Comparison of ENCODE assay signal across 9 cellular contexts in genomic region chr2:119234021-119235019, GRCh38. TPM values are rescaled to one million over a fixed set of nuclear protein-coding genes. Genes with fewer than 3 reads are reported as not detected.
DNase-seq lines count a peak whose midpoint lies in the region; ATAC-seq and TF ChIP-seq lines count a peak whose summit lies in the region.
"Had no signal": no experiment of that assay in that cellular context is flagged by ENCODE, and none has a peak within 500 bp of the region (broad histone marks: within the 10 kb centered on the region; RNA-seq: fewer than 3 reads in every experiment).

No MANE protein-coding gene starts in this region.

- H3K79me1 ChIP-seq in IMR-90 (ENCODE audit: low read depth in 1 of 2, low read length in 2 of 2) = peaks cover 0 to 52% of the 10 kb centered on the region in 2 experiments; a peak in 3 of 4 replicates

- H3K27me3 Mint-ChIP-seq in activated CD8-positive, alpha-beta T cell treated with anti-CD3 and anti-CD28 coated beads for 36 hours = no peaks in the 10 kb centered on the region

- no peak for TF ChIP-seq POLR2A in IMR-90 (IDR thresholded peaks at IDR 0.05; ENCODE audit: low read depth, low read length)

- no peak overlapping the region for H3K27ac ChIP-seq in DOHH2 (ENCODE audit: low read depth, low read length)
- no peak overlapping the region for H3K27ac ChIP-seq in IMR-90 (ENCODE audit: insufficient read depth, low read length)
- no peak overlapping the region for H3K27ac ChIP-seq in left lung

- DNase-seq in IMR-90 = peak; percentile 27
- DNase-seq in activated CD8-positive, alpha-beta T cell treated with anti-CD3 and anti-CD28 coated beads for 36 hours = peak; percentile 14
- no peak for DNase-seq in left lung
- no peak for DNase-seq in epidermal melanocyte (ENCODE audit: insufficient read length, low spot score)
- DNase-seq in hippocampal formation (lab: John Stamatoyannopoulos, UW) = no peak
- DNase-seq in activated gamma-delta T cell (lab: John Stamatoyannopoulos, UW) = no peak
- DNase-seq: small intestine had no signal

- peaks cover 12% of the 10 kb centered on the region for H3K27me3 ChIP-seq in DOHH2 (ENCODE audit: control insufficient read depth, low read length)
- no peaks in the 10 kb centered on the region for H3K27me3 ChIP-seq in IMR-90 (ENCODE audit: control insufficient read depth, insufficient read depth, low read length)
- H3K27me3 ChIP-seq in left lung = no peaks in the 10 kb centered on the region

- H3K4me1 Mint-ChIP-seq in activated CD8-positive, alpha-beta T cell treated with anti-CD3 and anti-CD28 coated beads for 36 hours (ENCODE audit: low read depth) = peaks cover 4% of the 10 kb centered on the region

- no peak overlapping the region for H3K23ac ChIP-seq in IMR-90 (ENCODE audit: low read depth, low read length)

- H3K9ac ChIP-seq in IMR-90 (ENCODE audit: low read depth, low read length) = no peak overlapping the region

- H3K9me3 ChIP-seq in DOHH2 (ENCODE audit: control insufficient read depth, insufficient read depth, low read length) (no peaks in the 10 kb centered on the region), IMR-90 (ENCODE audit: control insufficient read depth, insufficient read depth, low read length) (no peaks in the 10 kb centered on the region), left lung (no peaks in the 10 kb centered on the region)

- H2BK20ac ChIP-seq in IMR-90 (ENCODE audit: low read depth, low read length) = no peak overlapping the region; the same call in 1 of the 2 replicates

- ATAC-seq in IMR-90 (ENCODE audit: low read depth) = no peak
- peak; percentile 45 for ATAC-seq in activated CD8-positive, alpha-beta T cell treated with anti-CD3 and anti-CD28 coated beads for 36 hours
- peak; percentile 34 for ATAC-seq in left lung
- ATAC-seq in GM18870 (IDR thresholded peaks at IDR 0.05; ENCODE audit: unreplicated experiment) = no peak

- no peak overlapping the region for H2AFZ ChIP-seq in IMR-90 (replicated peaks; ENCODE audit: low read length, poor library complexity)

- 74% methylated on average over 8 of the region's 13 CpGs; no CpG with 5 or more reads in 1 of the 2 experiments for WGBS in IMR-90 (ENCODE audit: extremely low coverage in 2 of 2, insufficient read length in 1 of 2), 2 experiments

- peak overlapping the region; percentile 42 for H3K4ac ChIP-seq in IMR-90 (ENCODE audit: low read depth, low read length)

- H4K91ac ChIP-seq in IMR-90 (ENCODE audit: insufficient read depth, low read depth, low read length) = no peak overlapping the region

- no peaks in the 10 kb centered on the region for H3K9me3 Mint-ChIP-seq in activated CD8-positive, alpha-beta T cell treated with anti-CD3 and anti-CD28 coated beads for 36 hours

- intact Hi-C loops in IMR-90 (cut with micrococcal nuclease) = no loop called here
- intact Hi-C loops in activated CD8-positive, alpha-beta T cell treated with anti-CD3 and anti-CD28 coated beads for 36 hours (cut with micrococcal nuclease) = no loop called here
- intact Hi-C loops in left lung (cut with DNase I) = no loop called here

- H4K20me1 ChIP-seq in DOHH2 (ENCODE audit: control insufficient read depth, insufficient read depth, low read depth, low read length) (peaks cover 4% of the 10 kb centered on the region; the same call in 1 of the 2 replicates), IMR-90 (ENCODE audit: insufficient read depth, low read length) (no peaks in the 10 kb centered on the region)

- H3K36me3 Mint-ChIP-seq in activated CD8-positive, alpha-beta T cell treated with anti-CD3 and anti-CD28 coated beads for 36 hours (ENCODE audit: low read depth) = no peaks in the 10 kb centered on the region

- TF ChIP-seq RAD21 in IMR-90 (IDR thresholded peaks at IDR 0.05; ENCODE audit: low read length) = peak; percentile 42

- H3K14ac ChIP-seq in IMR-90 (replicated peaks; ENCODE audit: low read depth, low read length) = no peak overlapping the region

- no peak overlapping the region for H2AK9ac ChIP-seq in IMR-90 (replicated peaks; ENCODE audit: low read depth, low read length, poor library complexity)

- H4K5ac ChIP-seq in IMR-90 (ENCODE audit: low read depth, low read length) = no peak overlapping the region

- H3K4me3 Mint-ChIP-seq in activated CD8-positive, alpha-beta T cell treated with anti-CD3 and anti-CD28 coated beads for 36 hours = no peak overlapping the region

- BruUV-seq in IMR-90 (replicated peaks; lab: Mats Ljungman, UMichigan) = no TSS peak

- POLR2A ChIA-PET in IMR-90 (lab: Charles Lee; ENCODE audit: unreplicated experiment) = no interaction called here
- POLR2A ChIA-PET in activated CD8-positive, alpha-beta T cell treated with anti-CD3 and anti-CD28 coated beads for 36 hours (lab: Charles Lee) = no interaction called here

- no peak overlapping the region for H3K4me3 ChIP-seq in DOHH2 (ENCODE audit: low read length)
- no peak overlapping the region for H3K4me3 ChIP-seq in IMR-90 (ENCODE audit: insufficient read depth, low read depth, low read length)
- H3K4me3 ChIP-seq in left lung = no peak overlapping the region

- H3K79me2 ChIP-seq in DOHH2 (ENCODE audit: control insufficient read depth, low read length) = no peaks in the 10 kb centered on the region

- CTCF ChIA-PET in IMR-90 (lab: Yijun Ruan, JAX) = interaction anchor here (1.0 kb wide), 1 partner anchor 19 kb away, joined by 6 read pairs; no protein-coding TSS in a partner anchor
- CTCF ChIA-PET in activated CD8-positive, alpha-beta T cell treated with anti-CD3 and anti-CD28 coated beads for 36 hours (lab: Charles Lee) = interaction anchor here (0.8 to 1.1 kb wide), 4 partner anchors 10 to 244 kb away, joined by 3 read pairs; no protein-coding TSS in a partner anchor

- H3K18ac ChIP-seq in IMR-90 (ENCODE audit: low read depth, low read length) = no peak overlapping the region

- dilution Hi-C loops in IMR-90 (cut with HindIII; ENCODE audit: low sequenced_read_pairs, unreplicated experiment) = no loop called here

- H3K4me2 ChIP-seq in DOHH2 (ENCODE audit: low read length) = no peak overlapping the region
- no peak overlapping the region for H3K4me2 ChIP-seq in IMR-90 (ENCODE audit: low read depth, low read length)

- H4K8ac ChIP-seq in IMR-90 (ENCODE audit: low read depth in 2 of 2, low read length in 2 of 2) = no peak overlapping the region

- H2BK15ac ChIP-seq in IMR-90 (ENCODE audit: low read depth, low read length) = no peak overlapping the region

- no peak overlapping the region; the same call in 1 of the 2 replicates for H2AK5ac ChIP-seq in IMR-90 (ENCODE audit: low read depth, low read length)

- no peak overlapping the region for H2BK120ac ChIP-seq in IMR-90 (ENCODE audit: low read depth, low read length)

- peaks cover 30% of the 10 kb centered on the region for H3K9me1 ChIP-seq in IMR-90 (ENCODE audit: insufficient read depth, low read length)

- H3K4me1 ChIP-seq in DOHH2 (ENCODE audit: control insufficient read depth, low read length) (peaks cover 28% of the 10 kb centered on the region), IMR-90 (ENCODE audit: control insufficient read depth, insufficient read depth, low read length) (peaks cover 29% of the 10 kb centered on the region), left lung (no peaks in the 10 kb centered on the region)

- H3K9me2 ChIP-seq in DOHH2 (replicated peaks; ENCODE audit: control insufficient read depth, low read length) = no peaks in the 10 kb centered on the region

- TF ChIP-seq CTCF in DOHH2 (IDR thresholded peaks at IDR 0.05; ENCODE audit: low read depth, low read length, poor library complexity, severe bottlenecking) = peak; percentile 74
- peak; percentile 40 for TF ChIP-seq CTCF in IMR-90 (conservative IDR thresholded peaks at IDR 0.05; ENCODE audit: low read depth, low read length)
- no peak for TF ChIP-seq CTCF in activated CD8-positive, alpha-beta T cell treated with anti-CD3 and anti-CD28 coated beads for 36 hours (IDR thresholded peaks at IDR 0.05)
- no peak for TF ChIP-seq CTCF in left lung (IDR thresholded peaks at IDR 0.05)

- H2BK5ac ChIP-seq in IMR-90 (ENCODE audit: low read depth, low read length, poor library complexity, severe bottlenecking) = no peak overlapping the region

- H3F3A ChIP-seq in DOHH2 (ENCODE audit: control insufficient read depth, insufficient read depth) = no peaks in the 10 kb centered on the region

- in situ Hi-C loops in IMR-90 (cut with MboI; ENCODE audit: low sequenced_read_pairs) = loop anchor here (25.0 kb wide), 1 partner anchor 1003 kb away; no protein-coding TSS in a partner anchor

- no peaks in the 10 kb centered on the region for H3K36me3 ChIP-seq in DOHH2 (ENCODE audit: control insufficient read depth, low read length)
- no peaks in the 10 kb centered on the region for H3K36me3 ChIP-seq in IMR-90 (ENCODE audit: control insufficient read depth, insufficient read depth, low read length)
- H3K36me3 ChIP-seq in left lung = no peaks in the 10 kb centered on the region

- no peak overlapping the region for H3K27ac Mint-ChIP-seq in activated CD8-positive, alpha-beta T cell treated with anti-CD3 and anti-CD28 coated beads for 36 hours

- no peak overlapping the region for H3K56ac ChIP-seq in IMR-90 (ENCODE audit: extremely low read depth, insufficient read depth, low read length)

TF ChIP-seq in IMR-90, 13 proteins besides CTCF, POLR2A, EP300 and RAD21:
- TF ChIP-seq SMC3 (IDR thresholded peaks at IDR 0.05; ENCODE audit: low read depth, low read length) (peak; percentile 33), FOS (IDR thresholded peaks at IDR 0.05; ENCODE audit: low read depth, low read length) (no peak)

RNA-seq across cellular contexts. Expression of gene STEAP3, which starts 10.7 kb away (rescaled TPM):
- total RNA-seq in IMR-90 (2012; rRNA removed) (18.9 and 19.4 TPM in 2 replicates), left lung (10 to 100 TPM; 40.4 to 43.8 TPM)
- polyA plus RNA-seq in IMR-90 (2012; rRNA removed) = 43.9 and 46.6 TPM in 2 replicates
- polyA plus RNA-seq in IMR-90 (2012; cell fraction: cytosol; rRNA removed) = 19.1 and 50.3 TPM in 2 replicates
- 35.5 and 93.9 TPM in 2 replicates for polyA plus RNA-seq in IMR-90 (2012; cell fraction: nucleus; rRNA removed; ENCODE audit: low replicate concordance)
- total RNA-seq in activated CD8-positive, alpha-beta T cell treated with anti-CD3 and anti-CD28 coated beads for 36 hours = under 1 TPM; 0.18 to 0.34 TPM

Comparison
In these comparisons a context has a peak if more than half of its experiments do, and no peak if none do; other contexts are left out.
1. CTCF ChIP-seq: peak in DOHH2 (single experiment) and IMR-90 (single experiment); none in activated CD8-positive, alpha-beta T cell treated with anti-CD3 and anti-CD28 coated beads for 36 hours (single experiment) and left lung (0 of 2).
2. ATAC-seq: peak in activated CD8-positive, alpha-beta T cell treated with anti-CD3 and anti-CD28 coated beads for 36 hours (single experiment) and left lung (single experiment); none in IMR-90 (single experiment) and GM18870 (single experiment).
3. DNase-seq: peak in IMR-90 (single experiment) and activated CD8-positive, alpha-beta T cell treated with anti-CD3 and anti-CD28 coated beads for 36 hours (single experiment); none in left lung (0 of 2), epidermal melanocyte (single experiment), hippocampal formation (0 of 2) and activated gamma-delta T cell (single experiment).
4. RNA of gene STEAP3, which starts 10.7 kb away (total RNA-seq): 40.4 to 43.8 TPM in left lung and 18.9 to 19.4 TPM in IMR-90; 0.18 to 0.34 TPM in activated CD8-positive, alpha-beta T cell treated with anti-CD3 and anti-CD28 coated beads for 36 hours; every median in the first group is over 10 times any median in the second.